23 cellular contexts compared by ENCODE assay signal in genomic region chr6:16750566-16750965, GRCh38. TPM values are rescaled to one million over a fixed set of nuclear protein-coding genes. Genes with fewer than 3 reads are reported as not detected.
DNase-seq lines count a peak whose midpoint lies in the region; ATAC-seq, FAIRE-seq and TF ChIP-seq lines count a peak whose summit lies in the region.
"Had no signal": no experiment of that assay in that cellular context is flagged by ENCODE, and none has a peak within 500 bp of the region (broad histone marks: within the 10 kb centered on the region; RNA-seq: fewer than 3 reads in every experiment).

No MANE protein-coding gene starts in this region.

- H3K36me3 Mint-ChIP-seq in HFFc6 (ENCODE audit: low read depth), result peaks cover 54% of the 10 kb centered on the region
- peaks cover 84% of the 10 kb centered on the region for H3K36me3 Mint-ChIP-seq in stimulated activated effector memory CD8-positive, alpha-beta T cell treated with anti-CD3 and anti-CD28 coated beads, Interleukin-12 subunit alpha, Interleukin-12 subunit beta, amount 100 ng/mL, for 72 hours

- POLR2A ChIA-PET in A549 (lab: Yijun Ruan, JAX), result no interaction called here

- DNase-seq in A549 (ENCODE audit: low read depth in 1 of 2, low spot score in 1 of 2) (no peak), HFFc6 (no peak), SJSA1 (ENCODE audit: low read depth in 1 of 2, low spot score in 2 of 2) (no peak), epithelial cell of prostate (ENCODE audit: low read depth, low spot score) (no peak), T-helper 1 cell (no peak)
- DNase-seq in stimulated activated CD4-positive, alpha-beta T cell treated with anti-CD3 and anti-CD28 coated beads, Interleukin-12 subunit alpha, Interleukin-12 subunit beta, amount 100 ng/mL, for 4 hours, result no peak
- no peak for DNase-seq in stimulated activated effector memory CD8-positive, alpha-beta T cell treated with anti-CD3 and anti-CD28 coated beads, Interleukin-12 subunit alpha, Interleukin-12 subunit beta, amount 100 ng/mL, for 72 hours (ENCODE audit: low spot score in 2 of 2)
- DNase-seq: 8988T; CD4-positive, CD25-positive, alpha-beta regulatory T cell; DMS53; KG1; MM.1S; NCI-H2029; NCI-H446 treated with DMSO at 0.1 percent for 48 hours; NCI-H82; NK-92 treated with Interleukin-12 subunit alpha and Interleukin-12 subunit beta, amount 100 ng/mL, for 24 hours; SHP77 treated with DMSO at 0.1 percent for 48 hours had no signal

- 93% methylated on average over 5 of the region's 5 CpGs for WGBS in A549 (ENCODE audit: missing lambda C conversion rate)

- H3K4me1 ChIP-seq in A549 (peaks cover 74% of the 10 kb centered on the region), SJSA1 (replicated peaks) (peaks cover 62% of the 10 kb centered on the region)

- no peak for TF ChIP-seq POLR2A in A549 (IDR thresholded peaks at IDR 0.05; ENCODE audit: low read length)

- TF ChIP-seq CTCF in A549 (IDR thresholded peaks at IDR 0.05) (no peak), HFFc6 (IDR thresholded peaks at IDR 0.05) (no peak)

- no peaks in the 10 kb centered on the region; the same call in 1 of the 2 replicates for H3K27me3 Mint-ChIP-seq in HFFc6 (ENCODE audit: insufficient read depth)
- H3K27me3 Mint-ChIP-seq: CD4-positive, CD25-positive, alpha-beta regulatory T cell had no signal

- peaks cover 99% of the 10 kb centered on the region for H3K4me1 Mint-ChIP-seq in HFFc6 (ENCODE audit: low read depth)
- peaks cover 86% of the 10 kb centered on the region for H3K4me1 Mint-ChIP-seq in stimulated activated effector memory CD8-positive, alpha-beta T cell treated with anti-CD3 and anti-CD28 coated beads, Interleukin-12 subunit alpha, Interleukin-12 subunit beta, amount 100 ng/mL, for 72 hours

- no peak for TF ChIP-seq EP300 in A549 (IDR thresholded peaks at IDR 0.05)

- CTCF ChIA-PET in A549 (lab: Yijun Ruan, JAX), result interaction anchor here (1.1 to 1.4 kb wide), 3 partner anchors 10 to 341 kb away, joined by 3 to 9 read pairs (median 3); no protein-coding TSS in a partner anchor

- H3K27ac Mint-ChIP-seq in HFFc6, result peak overlapping the region; percentile 64
- H3K27ac Mint-ChIP-seq in stimulated activated effector memory CD8-positive, alpha-beta T cell treated with anti-CD3 and anti-CD28 coated beads, Interleukin-12 subunit alpha, Interleukin-12 subunit beta, amount 100 ng/mL, for 72 hours, result no peak overlapping the region

- no peak for ATAC-seq in A549
- no peak for ATAC-seq in HG02840 (IDR thresholded peaks at IDR 0.05; ENCODE audit: low FRiP score, unreplicated experiment)
- no peak for ATAC-seq in stimulated activated effector memory CD8-positive, alpha-beta T cell treated with anti-CD3 and anti-CD28 coated beads, Interleukin-12 subunit alpha, Interleukin-12 subunit beta, amount 100 ng/mL, for 72 hours

- H3K27ac ChIP-seq in A549 (peak overlapping the region in 1 of 2 experiments; percentile 89; a peak in 3 of 6 replicates), SJSA1 (peak overlapping the region; percentile 44; the same call in 1 of the 2 replicates), epithelial cell of prostate (peak overlapping the region; percentile 92)
- H3K27ac ChIP-seq: RWPE1, SK-N-MC had no signal

- H3K27me3 ChIP-seq in SJSA1 (replicated peaks), result no peaks in the 10 kb centered on the region

- H3K36me3 ChIP-seq in SJSA1, result peaks cover 31% of the 10 kb centered on the region

- no peak overlapping the region for H3K4me3 ChIP-seq in A549
- no peak overlapping the region for H3K4me3 ChIP-seq in SJSA1
- H3K4me3 ChIP-seq: SK-N-MC had no signal

- H3K4me3 Mint-ChIP-seq in HFFc6, result no peak overlapping the region; the same call in 1 of the 2 replicates
- no peak overlapping the region for H3K4me3 Mint-ChIP-seq in stimulated activated effector memory CD8-positive, alpha-beta T cell treated with anti-CD3 and anti-CD28 coated beads, Interleukin-12 subunit alpha, Interleukin-12 subunit beta, amount 100 ng/mL, for 72 hours

- H3K9me3 ChIP-seq in A549, result no peaks in the 10 kb centered on the region
- H3K9me3 ChIP-seq in SJSA1 (replicated peaks), result no peaks in the 10 kb centered on the region

- peak overlapping the region; percentile 61; the same call in 2 of the 3 replicates for H3K4me2 ChIP-seq in A549

- TF ChIP-seq RAD21 in A549 (conservative IDR thresholded peaks at IDR 0.05 in 1 of 2, IDR thresholded peaks at IDR 0.05 in 1 of 2), result no peak

- no peaks in the 10 kb centered on the region for H3K9me3 Mint-ChIP-seq in HFFc6
- H3K9me3 Mint-ChIP-seq in stimulated activated effector memory CD8-positive, alpha-beta T cell treated with anti-CD3 and anti-CD28 coated beads, Interleukin-12 subunit alpha, Interleukin-12 subunit beta, amount 100 ng/mL, for 72 hours, result no peaks in the 10 kb centered on the region
- H3K9me3 Mint-ChIP-seq: CD4-positive, CD25-positive, alpha-beta regulatory T cell had no signal

- no peak for FAIRE-seq in A549 (lab: Jason Lieb, UNC)
- FAIRE-seq: GM18507, H1, HTR-8/SVneo had no signal

TF ChIP-seq in A549, 52 proteins besides CTCF, POLR2A, EP300 and RAD21:
- TF ChIP-seq FOSB (CRISPR knock-in tag; IDR thresholded peaks at IDR 0.05) (no peak), RNF2 (IDR thresholded peaks at IDR 0.05; ENCODE audit: borderline replicate concordance, low read depth) (no peak), MAFK (IDR thresholded peaks at IDR 0.05; ENCODE audit: partially characterized antibody) (no peak), JUN (IDR thresholded peaks at IDR 0.05) (no peak), MAX (IDR thresholded peaks at IDR 0.05) (no peak), E2F6 (IDR thresholded peaks at IDR 0.05; ENCODE audit: borderline replicate concordance, low read depth) (no peak), NFE2L2 (conservative IDR thresholded peaks at IDR 0.05; ENCODE audit: low read length) (no peak), KDM5A (IDR thresholded peaks at IDR 0.05) (no peak), HMGXB4 (CRISPR knock-in tag; IDR thresholded peaks at IDR 0.05; ENCODE audit: borderline replicate concordance) (no peak)
TF ChIP-seq in A549: peak in this region for 0.

RNA-seq across cellular contexts. Expression of gene ATXN1, which starts 10.7 kb away (rescaled TPM):
- polyA plus RNA-seq in A549 (2011; rRNA removed) (8.3 and 10.5 TPM in 2 replicates), A549 (2017; fragmentation: RNase III; extraction: RNeasy Plus Mini Kit Qiagen cat#74134 plus additional on column Dnase treatment) (2.2 to 3.1 TPM (median 2.9 TPM) in 3 replicates)
- polyA plus RNA-seq in A549 (2012; cell fraction: cytosol; rRNA removed), result 1.9 and 3.4 TPM in 2 replicates
- 4.3 and 4.5 TPM in 2 replicates for polyA plus RNA-seq in A549 (2012; cell fraction: nucleus; rRNA removed)
- polyA minus RNA-seq in A549 (2011; rRNA and poly(A)+ RNA removed), result 22.8 and 27.3 TPM in 2 replicates
- total RNA-seq in HFFc6 (2021; fragmentation: NEBNext Ultra II Directional; extraction: Animal tissue kit (Norgen Biotek cat#: 25700)), result 10 to 100 TPM; 28.2 to 41.5 (median 30.5) TPM
- total RNA-seq in SJSA1 (2014; rRNA removed; shearing (Covaris generic)), result 20.8 and 24.8 TPM in 2 replicates
